In genomic region chr19:35994868-35995654, GRCh38 we compare ENCODE assay signal across 1 cellular context.
TF ChIP-seq lines count a peak whose summit lies in the region.

TSS of gene SDHAF1 (plus strand) at chr19:35995188. CDS start at chr19:35995275, 87 bp downstream.

TF ChIP-seq in GM12878, 131 proteins besides CTCF, POLR2A, EP300 and RAD21 (continued from another document and continues in another):
- TF ChIP-seq USF1 (IDR thresholded peaks at IDR 0.05; ENCODE audit: borderline replicate concordance, extremely low read length, insufficient read depth, low read depth, low read length), result no peak
- TF ChIP-seq ZSCAN29 (IDR thresholded peaks at IDR 0.05), result 0 out of 2 replicates have a peak, but pooled peaks have one; percentile 58
- TF ChIP-seq FOXM1 (IDR thresholded peaks at IDR 0.05; ENCODE audit: low read depth, low read length), result no peak
- TF ChIP-seq POU2F2 (IDR thresholded peaks at IDR 0.05; ENCODE audit: borderline replicate concordance, low read depth, low read length), result no peak; the same call in 2 of the 3 replicates
- TF ChIP-seq EGR1 (IDR thresholded peaks at IDR 0.05; ENCODE audit: borderline replicate concordance in 1 of 2, low read depth in 2 of 2, low read length in 2 of 2), result no peak; a peak in 1 of 3 replicates
- 0 out of 2 replicates have a peak, but pooled peaks have one; percentile 21 for TF ChIP-seq BCL11A (IDR thresholded peaks at IDR 0.05; ENCODE audit: low read depth, low read length)
- 0 out of 2 replicates have a peak, but pooled peaks have one; percentile 6 for TF ChIP-seq IRF4 (IDR thresholded peaks at IDR 0.05; ENCODE audit: low read depth, low read length)
- 0 out of 2 replicates have a peak, but pooled peaks have one; percentile 39 for TF ChIP-seq MLLT1 (IDR thresholded peaks at IDR 0.05)
- TF ChIP-seq ZNF592 (IDR thresholded peaks at IDR 0.05), result no peak
- TF ChIP-seq CHD4 (IDR thresholded peaks at IDR 0.05), result no peak
- TF ChIP-seq EZH2 (IDR thresholded peaks at IDR 0.05; ENCODE audit: borderline replicate concordance, control insufficient read depth, low read depth, low read length), result no peak
- no peak for TF ChIP-seq NFXL1 (IDR thresholded peaks at IDR 0.05; ENCODE audit: borderline replicate concordance)
- TF ChIP-seq CUX1 (IDR thresholded peaks at IDR 0.05; ENCODE audit: insufficient replicate concordance, low read depth, low read length), result no peak
- TF ChIP-seq YY1 (IDR thresholded peaks at IDR 0.05; ENCODE audit: low read depth, low read length), result peak; percentile 63
- TF ChIP-seq ATF3 (IDR thresholded peaks at IDR 0.05; ENCODE audit: borderline replicate concordance, extremely low read depth, low read depth, low read length), result no peak
- no peak for TF ChIP-seq BACH1 (IDR thresholded peaks at IDR 0.05; ENCODE audit: borderline replicate concordance)
- TF ChIP-seq ZNF24 (IDR thresholded peaks at IDR 0.05), result no peak
- peak; percentile 91 for TF ChIP-seq GABPA (IDR thresholded peaks at IDR 0.05; ENCODE audit: low read depth)
- TF ChIP-seq NR2C2 (IDR thresholded peaks at IDR 0.05; ENCODE audit: borderline replicate concordance, control insufficient read depth, insufficient read length, low read depth), result peak; percentile 71
- peak; percentile 74 for TF ChIP-seq SMARCA5 (IDR thresholded peaks at IDR 0.05)
- TF ChIP-seq BRCA1 (IDR thresholded peaks at IDR 0.05; ENCODE audit: low read depth, low read length), result no peak
- TF ChIP-seq ESRRA (IDR thresholded peaks at IDR 0.05; ENCODE audit: low read length), result no peak
- TF ChIP-seq HDAC2 (IDR thresholded peaks at IDR 0.05), result no peak
- no peak for TF ChIP-seq SREBF2 (IDR thresholded peaks at IDR 0.05; ENCODE audit: low read length)
- peak; percentile 100 for TF ChIP-seq NR2F1 (conservative IDR thresholded peaks at IDR 0.05)
- TF ChIP-seq E2F4 (IDR thresholded peaks at IDR 0.05; ENCODE audit: low read depth, low read length), result peak; percentile 74
- peak; percentile 39 for TF ChIP-seq SIX5 (IDR thresholded peaks at IDR 0.05; ENCODE audit: low read depth, low read length, severe bottlenecking)
- TF ChIP-seq E4F1 (IDR thresholded peaks at IDR 0.05; ENCODE audit: borderline replicate concordance, partially characterized antibody), result peak; percentile 67
- TF ChIP-seq SP1 (IDR thresholded peaks at IDR 0.05; ENCODE audit: low read depth, low read length), result peak; percentile 82
- TF ChIP-seq TAF1 (IDR thresholded peaks at IDR 0.05; ENCODE audit: borderline replicate concordance, low read depth, low read length), result peak; percentile 70; the same call in 1 of the 2 replicates
- TF ChIP-seq ZBTB33 (IDR thresholded peaks at IDR 0.05), result no peak
- no peak for TF ChIP-seq BMI1 (IDR thresholded peaks at IDR 0.05; ENCODE audit: borderline replicate concordance)
- no peak for TF ChIP-seq NRF1 (conservative IDR thresholded peaks at IDR 0.05; ENCODE audit: low read depth, low read length)
- no peak for TF ChIP-seq PRDM15 (CRISPR knock-in tag; IDR thresholded peaks at IDR 0.05)
- 0 out of 2 replicates have a peak, but pooled peaks have one; percentile 69 for TF ChIP-seq RFX5 (IDR thresholded peaks at IDR 0.05; ENCODE audit: low read depth, low read length)
